ENCODE assay signal across 8 cellular contexts in the genomic region with DNA sequence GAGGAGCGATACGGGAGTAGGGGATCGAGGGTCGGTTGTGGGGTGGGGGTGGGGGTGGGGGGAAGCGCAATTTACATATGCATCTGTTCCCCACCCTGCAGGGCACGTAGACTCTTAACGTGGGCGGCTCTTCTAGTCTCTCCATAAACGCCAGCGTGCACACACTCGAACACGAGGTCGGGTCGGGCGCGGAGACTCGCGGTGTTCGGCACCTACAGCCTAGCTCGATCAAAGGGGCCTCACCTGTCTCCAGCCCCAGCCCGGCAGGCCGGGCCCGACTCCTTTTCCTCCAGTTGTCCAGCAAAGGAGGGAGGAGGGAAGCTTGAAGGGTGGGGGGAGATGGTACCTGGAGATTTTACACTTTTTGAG. TPM values are rescaled to one million over a fixed set of nuclear protein-coding genes. Genes with fewer than 3 reads are reported as not detected.
DNase-seq lines count a peak whose midpoint lies in the region; ATAC-seq, FAIRE-seq and TF ChIP-seq lines count a peak whose summit lies in the region.

No MANE protein-coding gene starts in this region.

- no peak for TF ChIP-seq EP300 in GM12878 (IDR thresholded peaks at IDR 0.05; ENCODE audit: borderline replicate concordance in 1 of 2, control insufficient read depth in 1 of 2, low read depth in 2 of 2, low read length in 2 of 2)

- peak; percentile 60 for DNase-seq in DMS79 (lab: John Stamatoyannopoulos, UW)
- peak in 47 of 76 experiments; percentile 7 to 66 (median 37) for DNase-seq in HUDEP-2 (lab: John Stamatoyannopoulos, UW; ENCODE audit: unreplicated experiment in 76 of 76)
- DNase-seq in T-helper 17 cell, result peak in 2 of 3 donors; percentile 11 to 14
- DNase-seq in GM12878 (ENCODE audit: low read depth, low spot score), result no peak
- peak; percentile 58 for DNase-seq in iPS-NIHi11 (ENCODE audit: low spot score)
- no peak for DNase-seq in smooth muscle cell (lab: John Stamatoyannopoulos, UW; ENCODE audit: unreplicated experiment)
- no peak for DNase-seq in inferior parietal cortex (ENCODE audit: extremely low spot score)

- TF ChIP-seq POLR2A in GM12878 (IDR thresholded peaks at IDR 0.05; ENCODE audit: low read depth, low read length), result no peak

- POLR2A ChIA-PET in GM12878 (lab: Charles Lee), result interaction anchor here (0.6 to 2.7 kb wide), 6 partner anchors 17 to 1489 kb away, joined by 3 to 21 read pairs (median 4); a partner anchor contains a TSS

- H3K36me3 ChIP-seq in GM12878 (ENCODE audit: control insufficient read depth in 2 of 2, insufficient read depth in 2 of 2, low read length in 1 of 2) (no peaks in the 10 kb centered on the region), smooth muscle cell (ENCODE audit: low read depth) (no peaks in the 10 kb centered on the region)

- SMC1A ChIA-PET in GM12878 (lab: Charles Lee; ENCODE audit: uncharacterized antibody, unreplicated experiment), result interaction anchor here (1.3 to 1.5 kb wide), 5 partner anchors 9 to 55 kb away, joined by 3 to 8 read pairs (median 6); no protein-coding TSS in a partner anchor

- no peaks in the 10 kb centered on the region for H3K4me1 ChIP-seq in GM12878 (ENCODE audit: control insufficient read depth, insufficient read depth, low read length)
- peaks cover 22% of the 10 kb centered on the region for H3K4me1 ChIP-seq in smooth muscle cell (ENCODE audit: low read depth)

- H3K79me2 ChIP-seq in GM12878 (ENCODE audit: control insufficient read depth, insufficient read depth, low read length) (peaks cover 50% of the 10 kb centered on the region), smooth muscle cell (ENCODE audit: low read depth) (peaks cover 55% of the 10 kb centered on the region)

- H3F3A ChIP-seq in smooth muscle cell (ENCODE audit: low read depth), result no peaks in the 10 kb centered on the region

- H3K9ac ChIP-seq in GM12878 (ENCODE audit: control insufficient read depth, insufficient read depth, low read length) (peak overlapping the region; percentile 83), smooth muscle cell (ENCODE audit: low read depth) (peak overlapping the region; percentile 95)

- H3K27me3 Mint-ChIP-seq in T-helper 17 cell, result peaks cover 20% of the 10 kb centered on the region

- no peak for FAIRE-seq in GM12878 (lab: Jason Lieb, UNC)

- H3K27me3 ChIP-seq in GM12878 (replicated peaks in 1 of 2; ENCODE audit: control insufficient read depth in 2 of 2, insufficient read depth in 2 of 2, low read length in 1 of 2) (no peaks in the 10 kb centered on the region), smooth muscle cell (ENCODE audit: low read depth) (peaks cover 26% of the 10 kb centered on the region)

- ATAC-seq in GM21447 (IDR thresholded peaks at IDR 0.05; ENCODE audit: unreplicated experiment) (peak; percentile 46), T-helper 17 cell (peak; percentile 57), GM12878 (peak; percentile 72)

- TF ChIP-seq CTCF in GM12878 (IDR thresholded peaks at IDR 0.05 in 2 of 3, conservative IDR thresholded peaks at IDR 0.05 in 1 of 3; ENCODE audit: control insufficient read depth in 2 of 3, extremely low read depth in 1 of 3, insufficient read depth in 1 of 3, low read depth in 3 of 3, low read length in 3 of 3), result no peak
- no peak for TF ChIP-seq CTCF in smooth muscle cell (IDR thresholded peaks at IDR 0.05; ENCODE audit: borderline replicate concordance, insufficient read depth, poor library complexity, severe bottlenecking)

- peaks cover 1% of the 10 kb centered on the region for H3K36me3 Mint-ChIP-seq in T-helper 17 cell (ENCODE audit: low read depth)

- peak overlapping the region; percentile 92 for H3K4me3 Mint-ChIP-seq in T-helper 17 cell

- H2AFZ ChIP-seq in GM12878 (ENCODE audit: control insufficient read depth, low read depth, low read length) (peak overlapping the region; percentile 100), smooth muscle cell (ENCODE audit: low read depth) (peak overlapping the region; percentile 81)

- TF ChIP-seq RAD21 in GM12878 (IDR thresholded peaks at IDR 0.05; ENCODE audit: insufficient read depth, low read depth, low read length), result no peak

- in situ Hi-C loops in GM12878 (cut with MboI), result no loop called here

- no peaks in the 10 kb centered on the region for H3K9me3 ChIP-seq in T-helper 17 cell (ENCODE audit: control insufficient read depth, low read length, poor library complexity, severe bottlenecking)
- no peaks in the 10 kb centered on the region for H3K9me3 ChIP-seq in GM12878 (replicated peaks; ENCODE audit: control insufficient read depth, insufficient read depth, low read length)
- no peaks in the 10 kb centered on the region for H3K9me3 ChIP-seq in smooth muscle cell (replicated peaks; ENCODE audit: low read depth)

- peak overlapping the region; percentile 92 for H3K27ac Mint-ChIP-seq in T-helper 17 cell

- peak overlapping the region; percentile 75 for H3K4me2 ChIP-seq in GM12878 (ENCODE audit: control insufficient read depth, insufficient read depth)
- H3K4me2 ChIP-seq in smooth muscle cell, result peak overlapping the region; percentile 95

- CTCF ChIA-PET in GM12878 (lab: Yijun Ruan, JAX), result interaction anchor here (1.1 to 4.0 kb wide), 10 partner anchors 10 to 281 kb away, joined by 3 to 28 read pairs (median 4); a partner anchor contains a TSS

- BruUV-seq in GM12878 (replicated peaks; lab: Mats Ljungman, UMichigan), result no TSS peak

- H3K27ac ChIP-seq in GM12878 (ENCODE audit: control insufficient read depth, insufficient read depth) (peak overlapping the region; percentile 81), smooth muscle cell (ENCODE audit: low read depth) (peak overlapping the region; percentile 92)

- 4% methylated on average over 20 of the region's 23 CpGs for WGBS in GM12878 (ENCODE audit: insufficient coverage, insufficient replicate concordance, low lambda C conversion rate, missing lambda C conversion rate)
- whole genome bisulfite sequencing in smooth muscle cell (ENCODE audit: low lambda C conversion rate), result 1% methylated on average over 23 of the region's 23 CpGs

- intact Hi-C loops in GM12878 (cut with micrococcal nuclease; ENCODE audit: unreplicated experiment), result loop anchor here (10.0 kb wide), 1 partner anchor 513 kb away; no protein-coding TSS in a partner anchor

- RAD21 ChIA-PET in GM12878 (lab: Charles Lee; ENCODE audit: unreplicated experiment), result interaction anchor here (1.2 kb wide), 1 partner anchor 177 kb away, joined by 5 read pairs; no protein-coding TSS in a partner anchor

- peak overlapping the region; percentile 96 for H3K4me3 ChIP-seq in GM12878
- H3K4me3 ChIP-seq in smooth muscle cell, result peak overlapping the region; percentile 96

- H3K4me1 Mint-ChIP-seq in T-helper 17 cell, result peaks cover 20% of the 10 kb centered on the region

- H4K20me1 ChIP-seq in GM12878 (ENCODE audit: control insufficient read depth, insufficient read depth) (no peaks in the 10 kb centered on the region), smooth muscle cell (ENCODE audit: low read depth) (peaks cover 36% of the 10 kb centered on the region)

TF ChIP-seq in GM12878, 131 proteins besides CTCF, POLR2A, EP300 and RAD21 (continues in another document):
- TF ChIP-seq BMI1 (IDR thresholded peaks at IDR 0.05; ENCODE audit: borderline replicate concordance), result no peak
- TF ChIP-seq SP1 (IDR thresholded peaks at IDR 0.05; ENCODE audit: low read depth, low read length), result no peak
- TF ChIP-seq EGR1 (IDR thresholded peaks at IDR 0.05; ENCODE audit: borderline replicate concordance in 1 of 2, low read depth in 2 of 2, low read length in 2 of 2), result peak in 1 of 2 experiments; percentile 72; a peak in 2 of 3 replicates

RNA-seq across cellular contexts. Expression of a gene that starts 0.5 kb away (rescaled TPM):
- 10 to 100 TPM; 13.9 to 14.0 TPM for total RNA-seq in T-helper 17 cell
- 54.9 and 60.0 TPM in 2 replicates for total RNA-seq in GM12878 (2013; cell fraction: nucleolus; rRNA removed)
- total RNA-seq in GM12878 (2014; rRNA removed), result 70.0 and 76.2 TPM in 2 replicates
- total RNA-seq in GM12878 (2014; rRNA removed; fragmentation: Illumina TruSeq; extraction: Trizol), result 55.2 and 55.3 TPM in 2 replicates
- 43.4 and 47.5 TPM in 2 replicates for total RNA-seq in GM12878 (2021)
- 30.9 TPM for polyA plus RNA-seq in GM12878 (2011; ENCODE audit: low read depth)
- polyA plus RNA-seq in GM12878 (2011; rRNA removed), result 65.9 and 106 TPM in 2 replicates
- polyA plus RNA-seq in GM12878 (2011; cell fraction: cytosol; rRNA removed), result 39.6 and 42.2 TPM in 2 replicates
- polyA plus RNA-seq in GM12878 (2011; cell fraction: nucleus; rRNA removed), result 30.3 TPM in 2 replicates
- polyA plus RNA-seq in GM12878 (2012), result 44.5 and 47.3 TPM in 2 replicates
- 37.5 and 42.0 TPM in 2 replicates for polyA plus RNA-seq in GM12878 (2014; fragmentation: Illumina TruSeq; extraction: Trizol)
- 10 to 100 TPM; 20.4 to 42.8 TPM for polyA plus RNA-seq in GM12878 (2014; fragmentation: Nextera tagmentation; extraction: Ambion mirVana)
- polyA plus RNA-seq in GM12878 (2014; rRNA removed), result 70.5 and 74.6 TPM in 2 replicates
- 10 to 100 TPM; 82.3 to 87.0 TPM for polyA plus RNA-seq in GM12878 (2016; fragmentation: Nextera tagmentation; extraction: Ambion mirVana)
- polyA minus RNA-seq in GM12878 (2011; rRNA and poly(A)+ RNA removed), result 11.9 and 19.5 TPM in 2 replicates
- polyA minus RNA-seq in GM12878 (2011; cell fraction: cytosol; rRNA and poly(A)+ RNA removed), result 16.2 and 19.9 TPM in 2 replicates
- polyA minus RNA-seq in GM12878 (2011; cell fraction: nucleus; rRNA and poly(A)+ RNA removed), result 21.4 and 34.0 TPM in 2 replicates
- total RNA-seq in smooth muscle cell, result 88.1 and 119 TPM in 2 replicates
- polyA plus RNA-seq in smooth muscle cell, result 69.9 and 72.0 TPM in 2 replicates

RNA-seq across cellular contexts. Expression of a gene that starts 17.8 kb away (rescaled TPM):
- 1 to 10 TPM; 2.2 to 3.6 TPM for total RNA-seq in T-helper 17 cell
- 3.8 and 4.6 TPM in 2 replicates for total RNA-seq in GM12878 (2013; cell fraction: nucleolus; rRNA removed)
- total RNA-seq in GM12878 (2014; rRNA removed), result 0.11 and 0.17 TPM in 2 replicates
- 0.22 and 0.23 TPM in 2 replicates for total RNA-seq in GM12878 (2014; rRNA removed; fragmentation: Illumina TruSeq; extraction: Trizol)
- total RNA-seq in GM12878 (2021), result 0.23 and 0.29 TPM in 2 replicates
- polyA plus RNA-seq in GM12878 (2011; ENCODE audit: low read depth), result 0.03 TPM
- 3.9 and 6.5 TPM in 2 replicates for polyA plus RNA-seq in GM12878 (2011; rRNA removed)
- 1.4 and 1.8 TPM in 2 replicates for polyA plus RNA-seq in GM12878 (2011; cell fraction: cytosol; rRNA removed)
- 4.2 and 7.4 TPM in 2 replicates for polyA plus RNA-seq in GM12878 (2011; cell fraction: nucleus; rRNA removed)
- polyA plus RNA-seq in GM12878 (2012), result 0.15 TPM in 2 replicates
- 0.10 and 0.12 TPM in 2 replicates for polyA plus RNA-seq in GM12878 (2014; fragmentation: Illumina TruSeq; extraction: Trizol)
- not detected for polyA plus RNA-seq in GM12878 (2014; fragmentation: Nextera tagmentation; extraction: Ambion mirVana)
- 0.45 TPM in 1 of 2 replicates, not detected in the other for polyA plus RNA-seq in GM12878 (2014; rRNA removed)
- polyA plus RNA-seq in GM12878 (2016; fragmentation: Nextera tagmentation; extraction: Ambion mirVana), result under 1 TPM; 0.16 to 0.25 TPM
- polyA minus RNA-seq in GM12878 (2011; rRNA and poly(A)+ RNA removed), result 4.4 and 6.6 TPM in 2 replicates
- polyA minus RNA-seq in GM12878 (2011; cell fraction: cytosol; rRNA and poly(A)+ RNA removed), result 1.2 and 1.6 TPM in 2 replicates
- 8.2 and 11.7 TPM in 2 replicates for polyA minus RNA-seq in GM12878 (2011; cell fraction: nucleus; rRNA and poly(A)+ RNA removed)
- total RNA-seq in smooth muscle cell, result 10.8 and 14.7 TPM in 2 replicates
- polyA plus RNA-seq in smooth muscle cell, result 2.3 and 4.2 TPM in 2 replicates

Comparison
In these comparisons a context has a peak if more than half of its experiments do, and no peak if none do; other contexts are left out.
1. DNase-seq: peak in DMS79 (single experiment), HUDEP-2 (47 of 76), T-helper 17 cell (2 of 3) and iPS-NIHi11 (single experiment); none in GM12878 (single experiment), smooth muscle cell (single experiment) and inferior parietal cortex (single experiment).
2. Peak in every context shown above with its lines, with median percentiles within 50 percentile points of each other: ATAC-seq.